1 cellular context compared by ENCODE assay signal in genomic region chr11:65309006-65309405, GRCh38.
TF ChIP-seq lines count a peak whose summit lies in the region.

No MANE protein-coding gene starts in this region.

TF ChIP-seq in IMR-90, 13 proteins besides CTCF, POLR2A, EP300 and RAD21:
- TF ChIP-seq ELK1 (IDR thresholded peaks at IDR 0.05; ENCODE audit: borderline replicate concordance, low read depth, low read length) (no peak), FOS (IDR thresholded peaks at IDR 0.05; ENCODE audit: low read depth, low read length) (no peak), MAZ (IDR thresholded peaks at IDR 0.05; ENCODE audit: borderline replicate concordance, low read depth, low read length) (no peak), CEBPB (IDR thresholded peaks at IDR 0.05; ENCODE audit: low read depth, low read length) (no peak), USF2 (IDR thresholded peaks at IDR 0.05; ENCODE audit: low read depth, low read length) (no peak), RFX5 (IDR thresholded peaks at IDR 0.05; ENCODE audit: low read depth, low read length) (no peak), BHLHE40 (IDR thresholded peaks at IDR 0.05; ENCODE audit: low read depth, low read length) (no peak), RCOR1 (IDR thresholded peaks at IDR 0.05; ENCODE audit: insufficient replicate concordance, low read length) (no peak), CHD1 (IDR thresholded peaks at IDR 0.05; ENCODE audit: low read depth, low read length) (no peak)
